In genomic region chr12:24360057-24360456, GRCh38 we compare ENCODE assay signal across 1 cellular context.
A peak's percentile ranks its signal among the peaks of the same experiment; 100 is the strongest.
TF ChIP-seq lines count a peak whose summit lies in the region.

No MANE protein-coding gene starts in this region.

TF ChIP-seq in IMR-90, 13 proteins besides CTCF, POLR2A, EP300 and RAD21:
- TF ChIP-seq, protein P1, sequence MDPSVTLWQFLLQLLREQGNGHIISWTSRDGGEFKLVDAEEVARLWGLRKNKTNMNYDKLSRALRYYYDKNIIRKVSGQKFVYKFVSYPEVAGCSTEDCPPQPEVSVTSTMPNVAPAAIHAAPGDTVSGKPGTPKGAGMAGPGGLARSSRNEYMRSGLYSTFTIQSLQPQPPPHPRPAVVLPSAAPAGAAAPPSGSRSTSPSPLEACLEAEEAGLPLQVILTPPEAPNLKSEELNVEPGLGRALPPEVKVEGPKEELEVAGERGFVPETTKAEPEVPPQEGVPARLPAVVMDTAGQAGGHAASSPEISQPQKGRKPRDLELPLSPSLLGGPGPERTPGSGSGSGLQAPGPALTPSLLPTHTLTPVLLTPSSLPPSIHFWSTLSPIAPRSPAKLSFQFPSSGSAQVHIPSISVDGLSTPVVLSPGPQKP (IDR thresholded peaks at IDR 0.05; ENCODE audit: borderline replicate concordance, low read depth, low read length), result no peak
- TF ChIP-seq MAZ (IDR thresholded peaks at IDR 0.05; ENCODE audit: borderline replicate concordance, low read depth, low read length) (no peak), SMC3 (IDR thresholded peaks at IDR 0.05; ENCODE audit: low read depth, low read length) (peak; percentile 32), BHLHE40 (IDR thresholded peaks at IDR 0.05; ENCODE audit: low read depth, low read length) (no peak), FOS (IDR thresholded peaks at IDR 0.05; ENCODE audit: low read depth, low read length) (no peak), MAFK (IDR thresholded peaks at IDR 0.05; ENCODE audit: low read depth, low read length) (no peak)
